ENCODE assay signal across 2 cellular contexts in the genomic region with DNA sequence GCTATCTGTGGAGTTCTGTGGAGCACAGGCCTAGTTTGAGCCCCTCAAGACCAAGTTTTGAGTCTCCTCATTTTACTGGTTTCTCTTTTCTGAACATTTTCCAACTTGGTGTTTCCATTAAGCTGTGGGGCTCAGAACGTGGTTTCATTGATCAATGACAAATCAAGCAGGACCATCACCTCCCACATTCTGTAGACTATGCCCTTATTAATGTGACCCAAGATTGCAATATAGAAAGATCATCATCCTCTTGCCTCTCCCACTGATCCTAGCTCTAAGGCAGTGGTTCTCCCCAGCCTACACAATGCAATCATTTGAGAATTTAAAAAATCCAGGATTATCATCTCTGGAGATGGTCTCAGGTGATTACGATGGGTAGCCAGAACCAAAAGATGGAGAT.
A peak's percentile ranks its signal among the peaks of the same experiment; 100 is the strongest.
TF ChIP-seq lines count a peak whose summit lies in the region.

No MANE protein-coding gene starts in this region.

TF ChIP-seq in HepG2, 621 proteins besides CTCF, POLR2A, EP300 and RAD21 (continues in another document):
- TF ChIP-seq, protein P1, sequence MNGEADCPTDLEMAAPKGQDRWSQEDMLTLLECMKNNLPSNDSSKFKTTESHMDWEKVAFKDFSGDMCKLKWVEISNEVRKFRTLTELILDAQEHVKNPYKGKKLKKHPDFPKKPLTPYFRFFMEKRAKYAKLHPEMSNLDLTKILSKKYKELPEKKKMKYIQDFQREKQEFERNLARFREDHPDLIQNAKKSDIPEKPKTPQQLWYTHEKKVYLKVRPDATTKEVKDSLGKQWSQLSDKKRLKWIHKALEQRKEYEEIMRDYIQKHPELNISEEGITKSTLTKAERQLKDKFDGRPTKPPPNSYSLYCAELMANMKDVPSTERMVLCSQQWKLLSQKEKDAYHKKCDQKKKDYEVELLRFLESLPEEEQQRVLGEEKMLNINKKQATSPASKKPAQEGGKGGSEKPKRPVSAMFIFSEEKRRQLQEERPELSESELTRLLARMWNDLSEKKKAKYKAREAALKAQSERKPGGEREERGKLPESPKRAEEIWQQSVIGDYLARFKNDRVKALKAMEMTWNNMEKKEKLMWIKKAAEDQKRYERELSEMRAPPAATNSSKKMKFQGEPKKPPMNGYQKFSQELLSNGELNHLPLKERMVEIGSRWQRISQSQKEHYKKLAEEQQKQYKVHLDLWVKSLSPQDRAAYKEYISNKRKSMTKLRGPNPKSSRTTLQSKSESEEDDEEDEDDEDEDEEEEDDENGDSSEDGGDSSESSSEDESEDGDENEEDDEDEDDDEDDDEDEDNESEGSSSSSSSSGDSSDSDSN (CRISPR knock-in tag; IDR thresholded peaks at IDR 0.05), result 0 out of 2 replicates have a peak, but pooled peaks have one; percentile 3
- TF ChIP-seq, protein P2, sequence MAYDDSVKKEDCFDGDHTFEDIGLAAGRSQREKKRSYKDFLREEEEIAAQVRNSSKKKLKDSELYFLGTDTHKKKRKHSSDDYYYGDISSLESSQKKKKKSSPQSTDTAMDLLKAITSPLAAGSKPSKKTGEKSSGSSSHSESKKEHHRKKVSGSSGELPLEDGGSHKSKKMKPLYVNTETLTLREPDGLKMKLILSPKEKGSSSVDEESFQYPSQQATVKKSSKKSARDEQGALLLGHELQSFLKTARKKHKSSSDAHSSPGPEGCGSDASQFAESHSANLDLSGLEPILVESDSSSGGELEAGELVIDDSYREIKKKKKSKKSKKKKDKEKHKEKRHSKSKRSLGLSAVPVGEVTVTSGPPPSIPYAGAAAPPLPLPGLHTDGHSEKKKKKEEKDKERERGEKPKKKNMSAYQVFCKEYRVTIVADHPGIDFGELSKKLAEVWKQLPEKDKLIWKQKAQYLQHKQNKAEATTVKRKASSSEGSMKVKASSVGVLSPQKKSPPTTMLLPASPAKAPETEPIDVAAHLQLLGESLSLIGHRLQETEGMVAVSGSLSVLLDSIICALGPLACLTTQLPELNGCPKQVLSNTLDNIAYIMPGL (CRISPR knock-in tag; IDR thresholded peaks at IDR 0.05; ENCODE audit: borderline replicate concordance in 1 of 2, low read depth in 1 of 2), result no peak
- TF ChIP-seq, protein P3, sequence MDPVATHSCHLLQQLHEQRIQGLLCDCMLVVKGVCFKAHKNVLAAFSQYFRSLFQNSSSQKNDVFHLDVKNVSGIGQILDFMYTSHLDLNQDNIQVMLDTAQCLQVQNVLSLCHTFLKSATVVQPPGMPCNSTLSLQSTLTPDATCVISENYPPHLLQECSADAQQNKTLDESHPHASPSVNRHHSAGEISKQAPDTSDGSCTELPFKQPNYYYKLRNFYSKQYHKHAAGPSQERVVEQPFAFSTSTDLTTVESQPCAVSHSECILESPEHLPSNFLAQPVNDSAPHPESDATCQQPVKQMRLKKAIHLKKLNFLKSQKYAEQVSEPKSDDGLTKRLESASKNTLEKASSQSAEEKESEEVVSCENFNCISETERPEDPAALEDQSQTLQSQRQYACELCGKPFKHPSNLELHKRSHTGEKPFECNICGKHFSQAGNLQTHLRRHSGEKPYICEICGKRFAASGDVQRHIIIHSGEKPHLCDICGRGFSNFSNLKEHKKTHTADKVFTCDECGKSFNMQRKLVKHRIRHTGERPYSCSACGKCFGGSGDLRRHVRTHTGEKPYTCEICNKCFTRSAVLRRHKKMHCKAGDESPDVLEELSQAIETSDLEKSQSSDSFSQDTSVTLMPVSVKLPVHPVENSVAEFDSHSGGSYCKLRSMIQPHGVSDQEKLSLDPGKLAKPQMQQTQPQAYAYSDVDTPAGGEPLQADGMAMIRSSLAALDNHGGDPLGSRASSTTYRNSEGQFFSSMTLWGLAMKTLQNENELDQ (CRISPR knock-in tag; IDR thresholded peaks at IDR 0.05; ENCODE audit: borderline replicate concordance), result no peak
- 0 out of 2 replicates have a peak, but pooled peaks have one; percentile 43 for TF ChIP-seq ZMYM3 (CRISPR knock-in tag; IDR thresholded peaks at IDR 0.05)
- TF ChIP-seq SIN3A (IDR thresholded peaks at IDR 0.05; ENCODE audit: borderline replicate concordance, low read depth, low read length), result no peak

TF ChIP-seq in H1, 55 proteins besides CTCF, POLR2A, EP300 and RAD21:
- TF ChIP-seq, protein P4, sequence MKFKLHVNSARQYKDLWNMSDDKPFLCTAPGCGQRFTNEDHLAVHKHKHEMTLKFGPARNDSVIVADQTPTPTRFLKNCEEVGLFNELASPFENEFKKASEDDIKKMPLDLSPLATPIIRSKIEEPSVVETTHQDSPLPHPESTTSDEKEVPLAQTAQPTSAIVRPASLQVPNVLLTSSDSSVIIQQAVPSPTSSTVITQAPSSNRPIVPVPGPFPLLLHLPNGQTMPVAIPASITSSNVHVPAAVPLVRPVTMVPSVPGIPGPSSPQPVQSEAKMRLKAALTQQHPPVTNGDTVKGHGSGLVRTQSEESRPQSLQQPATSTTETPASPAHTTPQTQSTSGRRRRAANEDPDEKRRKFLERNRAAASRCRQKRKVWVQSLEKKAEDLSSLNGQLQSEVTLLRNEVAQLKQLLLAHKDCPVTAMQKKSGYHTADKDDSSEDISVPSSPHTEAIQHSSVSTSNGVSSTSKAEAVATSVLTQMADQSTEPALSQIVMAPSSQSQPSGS (IDR thresholded peaks at IDR 0.05; ENCODE audit: low read length), result no peak
- TF ChIP-seq HDAC6 (IDR thresholded peaks at IDR 0.05; ENCODE audit: low read depth, low read length) (no peak), EZH2 (IDR thresholded peaks at IDR 0.05; ENCODE audit: low read depth, low read length, severe bottlenecking) (no peak), BACH1 (IDR thresholded peaks at IDR 0.05; ENCODE audit: low read length) (no peak), KDM1A (IDR thresholded peaks at IDR 0.05; ENCODE audit: borderline replicate concordance, low read length) (peak; percentile 32; the same call in 1 of the 2 replicates)
TF ChIP-seq in H1: peak in this region for 1.
